ENCODE assay signal across 14 cellular contexts in the genomic region with DNA sequence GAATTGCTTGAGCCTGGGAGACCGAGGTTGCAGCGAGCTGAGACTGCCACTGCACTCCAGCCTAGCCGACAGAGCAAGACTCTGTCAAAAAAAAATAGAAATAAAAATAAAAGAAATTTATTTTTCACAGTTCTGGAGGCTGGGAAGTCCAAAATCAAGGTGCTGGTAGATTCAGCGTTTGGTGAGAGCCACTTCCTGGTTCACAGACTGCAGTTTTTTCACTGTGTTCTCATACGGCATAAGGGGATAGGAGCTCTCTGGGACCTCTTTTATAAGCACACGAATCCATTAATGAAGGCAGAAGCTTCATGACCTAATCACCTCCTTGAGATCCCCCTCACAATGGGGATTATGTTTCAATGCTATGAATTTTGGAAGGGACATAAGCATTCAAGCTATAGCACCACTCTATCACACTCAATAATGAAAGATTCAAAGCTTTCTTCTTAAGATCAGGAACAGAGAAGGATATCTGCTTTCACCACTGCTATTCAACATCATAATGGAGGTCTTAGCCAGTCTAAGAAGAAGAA. TPM values are rescaled to one million over a fixed set of nuclear protein-coding genes. Genes with fewer than 3 reads are reported as not detected.
A peak's percentile ranks its signal among the peaks of the same experiment; 100 is the strongest.
DNase-seq lines count a peak whose midpoint lies in the region; ATAC-seq and TF ChIP-seq lines count a peak whose summit lies in the region.
"Had no signal": no experiment of that assay in that cellular context is flagged by ENCODE, and none has a peak within 500 bp of the region (broad histone marks: within the 10 kb centered on the region; RNA-seq: fewer than 3 reads in every experiment).

No MANE protein-coding gene starts in this region.

- 0 out of 2 replicates have a peak overlapping the region, but pooled peaks have one; percentile 8 for H3K4me3 ChIP-seq in BLaER1
- no peak overlapping the region for H3K4me3 ChIP-seq in HEK293 (ENCODE audit: low read depth, low read length)
- H3K4me3 ChIP-seq in right atrium auricular region: no peak overlapping the region
- H3K4me3 ChIP-seq: Peyer's patch had no signal

- intact Hi-C loops in natural killer cell (cut with micrococcal nuclease): no loop called here

- H3K4me1 Mint-ChIP-seq in activated naive CD8-positive, alpha-beta T cell treated with anti-CD3 and anti-CD28 coated beads for 36 hours: peaks cover 60% of the 10 kb centered on the region
- peaks cover 75 to 88% of the 10 kb centered on the region in 2 donors for H3K4me1 Mint-ChIP-seq in natural killer cell

- peak overlapping the region; percentile 67 for H3K27ac Mint-ChIP-seq in activated naive CD8-positive, alpha-beta T cell treated with anti-CD3 and anti-CD28 coated beads for 36 hours
- peak overlapping the region; percentile 71 to 79 for H3K27ac Mint-ChIP-seq in natural killer cell

- CTCF ChIA-PET in HEK293 (lab: Yijun Ruan, JAX): no interaction called here

- no peak for DNase-seq in activated naive CD8-positive, alpha-beta T cell treated with anti-CD3 and anti-CD28 coated beads for 36 hours
- DNase-seq in natural killer cell: no peak
- no peak for DNase-seq in NCI-H510A treated with DMSO at 0.1 percent for 48 hours (lab: John Stamatoyannopoulos, UW)
- DNase-seq in right atrium auricular region (ENCODE audit: low spot score): no peak
- no peak for DNase-seq in activated CD4-positive, alpha-beta T cell treated with anti-CD3 and anti-CD28 coated beads for 4 hours
- DNase-seq: CD4-positive, alpha-beta memory T cell; IMR-90; Kasumi-1; NCI-H187 treated with DMSO at 0.1 percent for 48 hours; NCI-H2171 treated with DMSO at 0.1 percent for 48 hours; Peyer's patch; Right ventricle myocardium superior had no signal

- peaks cover 94% of the 10 kb centered on the region for H4K20me1 ChIP-seq in BLaER1

- H3K9me3 ChIP-seq in BLaER1 (peaks cover 37% of the 10 kb centered on the region), HEK293 (ENCODE audit: control insufficient read depth, insufficient read depth, low read depth, low read length) (no peaks in the 10 kb centered on the region), right atrium auricular region (no peaks in the 10 kb centered on the region)
- H3K9me3 ChIP-seq: Peyer's patch had no signal

- ATAC-seq in natural killer cell: no peak

- no peak overlapping the region for H3K9ac ChIP-seq in BLaER1

- H3K4me3 Mint-ChIP-seq in activated naive CD8-positive, alpha-beta T cell treated with anti-CD3 and anti-CD28 coated beads for 36 hours: no peak overlapping the region
- peak overlapping the region; percentile 49 for H3K4me3 Mint-ChIP-seq in natural killer cell

- H3K4me1 ChIP-seq in BLaER1: peaks cover 13% of the 10 kb centered on the region
- H3K4me1 ChIP-seq in HEK293 (ENCODE audit: control insufficient read depth, insufficient read depth, low read length): peaks cover 7% of the 10 kb centered on the region; the same call in 1 of the 2 replicates
- peaks cover 0 to 63% of the 10 kb centered on the region in 2 donors for H3K4me1 ChIP-seq in right atrium auricular region

- no peaks in the 10 kb centered on the region for H3K27me3 Mint-ChIP-seq in activated naive CD8-positive, alpha-beta T cell treated with anti-CD3 and anti-CD28 coated beads for 36 hours
- no peaks in the 10 kb centered on the region for H3K27me3 Mint-ChIP-seq in natural killer cell (ENCODE audit: low read depth in 2 of 2)

- POLR2A ChIA-PET in HEK293 (lab: Yijun Ruan, JAX): no interaction called here

- H3K36me3 ChIP-seq in BLaER1: peaks cover 31% of the 10 kb centered on the region
- no peaks in the 10 kb centered on the region for H3K36me3 ChIP-seq in HEK293 (ENCODE audit: control insufficient read depth in 2 of 2, insufficient read depth in 1 of 2, low read length in 2 of 2)
- H3K36me3 ChIP-seq in right atrium auricular region: no peaks in the 10 kb centered on the region

- TF ChIP-seq CTCF in HEK293 (tag by site-specific recombination; IDR thresholded peaks at IDR 0.05) (no peak), natural killer cell (IDR thresholded peaks at IDR 0.05) (no peak), right atrium auricular region (IDR thresholded peaks at IDR 0.05) (no peak)

- no peaks in the 10 kb centered on the region for H3K27me3 ChIP-seq in BLaER1
- no peaks in the 10 kb centered on the region for H3K27me3 ChIP-seq in right atrium auricular region
- H3K27me3 ChIP-seq: Peyer's patch had no signal

- H3K4me2 ChIP-seq in BLaER1: no peak overlapping the region

- H3K27ac ChIP-seq in BLaER1 (no peak overlapping the region), HEK293 (ENCODE audit: extremely low read depth, low read depth, low read length) (no peak overlapping the region), right atrium auricular region (no peak overlapping the region)
- H3K27ac ChIP-seq: Peyer's patch had no signal

- peaks cover 52% of the 10 kb centered on the region for H3K36me3 Mint-ChIP-seq in activated naive CD8-positive, alpha-beta T cell treated with anti-CD3 and anti-CD28 coated beads for 36 hours
- H3K36me3 Mint-ChIP-seq in natural killer cell: no peaks in the 10 kb centered on the region

- peaks cover 3% of the 10 kb centered on the region for H3K9me3 Mint-ChIP-seq in activated naive CD8-positive, alpha-beta T cell treated with anti-CD3 and anti-CD28 coated beads for 36 hours
- no peaks in the 10 kb centered on the region for H3K9me3 Mint-ChIP-seq in natural killer cell

TF ChIP-seq in HEK293, 187 proteins besides CTCF, POLR2A, EP300 and RAD21:
- peak; percentile 66 for TF ChIP-seq MZF1 (tag by site-specific recombination; IDR thresholded peaks at IDR 0.05; ENCODE audit: borderline replicate concordance)
- TF ChIP-seq ZNF76 (tag by site-specific recombination; IDR thresholded peaks at IDR 0.05; ENCODE audit: borderline replicate concordance, low read depth): no peak

RNA-seq across cellular contexts. Expression of gene PJA2, which starts 5.3 kb away (rescaled TPM):
- 10 to 100 TPM; 55.4 to 55.6 TPM for total RNA-seq in activated naive CD8-positive, alpha-beta T cell treated with anti-CD3 and anti-CD28 coated beads for 36 hours
- total RNA-seq in natural killer cell (10 to 100 TPM; 85.6 to 99.8 (median 90.8) TPM), right atrium auricular region (10 to 100 TPM; 80.7 to 88.3 TPM)
